In the genomic region with DNA sequence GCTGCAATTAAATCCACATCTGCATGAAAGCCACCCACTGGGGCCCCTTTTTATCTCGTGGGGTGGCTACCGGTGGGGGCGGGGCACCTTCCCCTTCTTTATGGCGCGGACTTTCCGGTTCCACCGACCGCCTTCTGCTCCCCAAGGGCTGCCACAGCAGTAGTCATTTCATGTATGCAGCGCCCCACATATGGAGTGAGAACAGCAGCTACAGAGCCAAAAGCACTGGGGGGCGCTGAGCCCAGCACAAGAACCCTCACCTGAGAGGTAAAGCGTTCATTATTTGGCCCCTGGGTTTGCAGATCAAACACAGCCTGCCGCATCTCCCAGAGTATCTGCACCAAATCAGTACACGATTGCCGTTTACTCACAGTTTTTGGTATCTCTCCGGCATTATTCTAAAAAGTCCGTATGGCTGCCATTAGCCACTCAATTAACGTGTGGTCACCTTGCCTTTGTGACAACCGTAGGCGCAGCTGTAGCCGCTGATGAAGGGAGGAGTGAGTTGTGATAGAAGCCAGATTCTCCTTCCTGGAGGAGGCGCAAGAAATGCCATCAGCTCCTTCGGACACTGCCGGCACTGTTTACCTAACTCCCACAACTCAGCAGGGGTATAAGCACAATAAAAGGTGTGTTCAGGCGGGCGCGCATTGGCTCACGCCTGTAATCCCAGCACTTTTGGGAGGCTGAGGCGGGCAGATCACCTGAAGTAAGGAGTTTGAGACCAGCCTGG, we compare ENCODE assay signal across 20 cellular contexts. TPM values are rescaled to one million over a fixed set of nuclear protein-coding genes. Genes with fewer than 3 reads are reported as not detected.
DNase-seq lines count a peak whose midpoint lies in the region; ATAC-seq and TF ChIP-seq lines count a peak whose summit lies in the region.
"Had no signal": no experiment of that assay in that cellular context is flagged by ENCODE, and none has a peak within 500 bp of the region (broad histone marks: within the 10 kb centered on the region; RNA-seq: fewer than 3 reads in every experiment).

No MANE protein-coding gene starts in this region.

- POLR2A ChIA-PET in CD8-positive, alpha-beta T cell (lab: Charles Lee), result interaction anchor here (0.6 kb wide), 1 partner anchor 25 kb away, joined by 3 read pairs; no protein-coding TSS in a partner anchor

- no peaks in the 10 kb centered on the region for H3K36me3 Mint-ChIP-seq in type B pancreatic cell
- H3K36me3 Mint-ChIP-seq in CD8-positive, alpha-beta T cell, result no peaks in the 10 kb centered on the region

- in situ Hi-C loops in GM13976 (cut with MboI; ENCODE audit: low sequenced_read_pairs, unreplicated experiment), result no loop called here

- H3K4me3 ChIP-seq in LNCaP clone FGC (ENCODE audit: low read depth, low read length) (no peak overlapping the region), iPS-18c (ENCODE audit: insufficient read depth, low read depth, low read length) (peak overlapping the region; percentile 48)
- no peak overlapping the region for H3K4me3 ChIP-seq in CD8-positive, alpha-beta T cell (ENCODE audit: low read depth, low read length)
- H3K4me3 ChIP-seq: BLaER1 treated with 17β-estradiol and CSF1 and Interleukin-3, amounts not matched to agents 10 nM and 100 nM; gastrocnemius medialis; HAP-1 had no signal

- CTCF ChIA-PET in CD8-positive, alpha-beta T cell (lab: Charles Lee), result interaction anchor here (1.3 kb wide), 1 partner anchor 76 kb away, joined by 5 read pairs; no protein-coding TSS in a partner anchor

- no peak for DNase-seq in GM13976 (ENCODE audit: low spot score)
- DNase-seq in LNCaP clone FGC (ENCODE audit: low read depth), result no peak
- DNase-seq in type B pancreatic cell (ENCODE audit: extremely low spot score, unreplicated experiment), result no peak
- no peak for DNase-seq in CD8-positive, alpha-beta T cell
- no peak for DNase-seq in amniotic stem cell (lab: John Stamatoyannopoulos, UW)
- no peak for DNase-seq in HCEC 1CT
- DNase-seq: activated CD4-positive, alpha-beta T cell treated with anti-CD3 and anti-CD28 coated beads, Interleukin-2, amount 50 U/mL, for 1 hour; cortex of kidney; DMS153; gastrocnemius medialis; midbrain; MV-4-11; NCI-H2081; nucleus accumbens had no signal

- H3K27ac ChIP-seq in CD8-positive, alpha-beta T cell (ENCODE audit: low read depth, low read length), result no peak overlapping the region
- H3K27ac ChIP-seq: BLaER1 treated with 17β-estradiol and CSF1 and Interleukin-3, amounts not matched to agents 10 nM and 100 nM; epithelial cell of prostate; gastrocnemius medialis had no signal

- TF ChIP-seq CTCF in GM13976 (IDR thresholded peaks at IDR 0.05; ENCODE audit: borderline replicate concordance, control extremely low read depth, extremely low read depth, insufficient read depth, missing control alignments) (peak; percentile 22), LNCaP clone FGC (IDR thresholded peaks at IDR 0.05; ENCODE audit: control insufficient read depth, extremely low read depth, insufficient read depth) (0 out of 2 replicates have a peak, but pooled peaks have one; percentile 14), type B pancreatic cell (conservative IDR thresholded peaks at IDR 0.05) (no peak)
- TF ChIP-seq CTCF in CD8-positive, alpha-beta T cell (IDR thresholded peaks at IDR 0.05), result no peak

- ATAC-seq in CD8-positive, alpha-beta T cell, result no peak
- ATAC-seq: gastrocnemius medialis, sciatic nerve had no signal

- no peaks in the 10 kb centered on the region for H3K4me1 ChIP-seq in CD8-positive, alpha-beta T cell (ENCODE audit: insufficient read depth, low read length)
- H3K4me1 ChIP-seq: gastrocnemius medialis, HAP-1 had no signal

- peaks cover 12% of the 10 kb centered on the region for H3K9me3 Mint-ChIP-seq in type B pancreatic cell
- peaks cover 8% of the 10 kb centered on the region for H3K9me3 Mint-ChIP-seq in CD8-positive, alpha-beta T cell

- peaks cover 36% of the 10 kb centered on the region for H3K27me3 Mint-ChIP-seq in type B pancreatic cell
- peaks cover 3% of the 10 kb centered on the region for H3K27me3 Mint-ChIP-seq in CD8-positive, alpha-beta T cell (ENCODE audit: low read depth)

- H3K9me3 ChIP-seq in iPS-18c (ENCODE audit: control insufficient read depth, insufficient read depth, low read length), result no peaks in the 10 kb centered on the region
- no peaks in the 10 kb centered on the region for H3K9me3 ChIP-seq in CD8-positive, alpha-beta T cell (ENCODE audit: low read length)
- H3K9me3 ChIP-seq: gastrocnemius medialis, HAP-1 had no signal

- H3K4me1 Mint-ChIP-seq in type B pancreatic cell (ENCODE audit: unreplicated experiment), result no peaks in the 10 kb centered on the region
- H3K4me1 Mint-ChIP-seq in CD8-positive, alpha-beta T cell (ENCODE audit: low read depth), result no peaks in the 10 kb centered on the region
- H3K4me1 Mint-ChIP-seq: activated naive CD4-positive, alpha-beta T cell treated with anti-CD3 and anti-CD28 coated beads, Interleukin-2, amount 50 U/mL, for 24 hours had no signal

- H3K4me3 Mint-ChIP-seq in type B pancreatic cell, result peak overlapping the region; percentile 12
- no peak overlapping the region for H3K4me3 Mint-ChIP-seq in CD8-positive, alpha-beta T cell
- H3K4me3 Mint-ChIP-seq: activated naive CD4-positive, alpha-beta T cell treated with anti-CD3 and anti-CD28 coated beads, Interleukin-2, amount 50 U/mL, for 24 hours had no signal

- intact Hi-C loops in CD8-positive, alpha-beta T cell (cut with DNase I, micrococcal nuclease), result no loop called here

- no peaks in the 10 kb centered on the region for H3K36me3 ChIP-seq in CD8-positive, alpha-beta T cell (ENCODE audit: insufficient read depth, low read length)
- H3K36me3 ChIP-seq: BLaER1 treated with 17β-estradiol and CSF1 and Interleukin-3, amounts not matched to agents 10 nM and 100 nM; gastrocnemius medialis; HAP-1 had no signal

- H3K27ac Mint-ChIP-seq in type B pancreatic cell, result no peak overlapping the region
- no peak overlapping the region for H3K27ac Mint-ChIP-seq in CD8-positive, alpha-beta T cell
- H3K27ac Mint-ChIP-seq: activated naive CD4-positive, alpha-beta T cell treated with anti-CD3 and anti-CD28 coated beads, Interleukin-2, amount 50 U/mL, for 24 hours had no signal

- no peaks in the 10 kb centered on the region for H3K27me3 ChIP-seq in CD8-positive, alpha-beta T cell (ENCODE audit: insufficient read depth, low read length)
- H3K27me3 ChIP-seq: BLaER1 treated with 17β-estradiol and CSF1 and Interleukin-3, amounts not matched to agents 10 nM and 100 nM had no signal

RNA-seq across cellular contexts. Expression of gene CR2, which starts 30.4 kb away (rescaled TPM):
- total RNA-seq in type B pancreatic cell (ENCODE audit: low replicate concordance), result 0.21 TPM in 1 of 2 replicates, not detected in the other
- 1 to 10 TPM; 5.2 to 5.7 TPM for total RNA-seq in CD8-positive, alpha-beta T cell

Comparison
In these comparisons a context has a peak if more than half of its experiments do, and no peak if none do; other contexts are left out.
1. CTCF ChIP-seq: peak in GM13976 (single experiment) and LNCaP clone FGC (single experiment); none in type B pancreatic cell (single experiment) and CD8-positive, alpha-beta T cell (single experiment).